In genomic region chr20:53608456-53609413, GRCh38 we compare ENCODE assay signal across 9 cellular contexts. TPM values are rescaled to one million over a fixed set of nuclear protein-coding genes. Genes with fewer than 3 reads are reported as not detected.
A peak's percentile ranks its signal among the peaks of the same experiment; 100 is the strongest.
DNase-seq lines count a peak whose midpoint lies in the region; TF ChIP-seq lines count a peak whose summit lies in the region.
"Had no signal": no experiment of that assay in that cellular context is flagged by ENCODE, and none has a peak within 500 bp of the region (broad histone marks: within the 10 kb centered on the region; RNA-seq: fewer than 3 reads in every experiment).

No MANE protein-coding gene starts in this region.

- H3K27me3 Mint-ChIP-seq in nephron progenitor cell (ENCODE audit: low read depth, poor library complexity) = peaks cover 3% of the 10 kb centered on the region

- H3K4me3 ChIP-seq in DOHH2 (ENCODE audit: low read length) = peak overlapping the region; percentile 66
- H3K4me3 ChIP-seq in Peyer's patch = peak overlapping the region in 1 of 4 donors; percentile 10
- H3K4me3 ChIP-seq: pancreas had no signal

- no peaks in the 10 kb centered on the region for H3K9me2 ChIP-seq in DOHH2 (replicated peaks; ENCODE audit: control insufficient read depth, low read length)

- peak overlapping the region; percentile 29 for H3K4me3 Mint-ChIP-seq in nephron progenitor cell

- peak overlapping the region; percentile 76 for H3K4me2 ChIP-seq in DOHH2 (ENCODE audit: low read length)

- peaks cover 22% of the 10 kb centered on the region for H3K4me1 Mint-ChIP-seq in nephron progenitor cell

- H3K36me3 Mint-ChIP-seq in nephron progenitor cell (ENCODE audit: low read depth) = no peaks in the 10 kb centered on the region

- no peaks in the 10 kb centered on the region for H3K9me3 Mint-ChIP-seq in nephron progenitor cell

- H3K9me3 ChIP-seq in DOHH2 (ENCODE audit: control insufficient read depth, insufficient read depth, low read length) = no peaks in the 10 kb centered on the region
- H3K9me3 ChIP-seq in Peyer's patch = no peaks in the 10 kb centered on the region
- H3K9me3 ChIP-seq: pancreas had no signal

- DNase-seq in Peyer's patch = peak in 2 of 3 donors; percentile 35 to 65
- peak; percentile 42 for DNase-seq in ecto neural progenitor cell (ENCODE audit: low spot score)
- DNase-seq in nephron progenitor cell = no peak
- DNase-seq in anterior cingulate cortex (lab: John Stamatoyannopoulos, UW) = no peak
- DNase-seq in KG1 (lab: John Stamatoyannopoulos, UW) = no peak
- DNase-seq in DMS 273 (lab: John Stamatoyannopoulos, UW; ENCODE audit: unreplicated experiment) = no peak
- no peak for DNase-seq in effector CD8-positive, alpha-beta T cell (lab: John Stamatoyannopoulos, UW)

- H3K27ac ChIP-seq in DOHH2 (ENCODE audit: low read depth, low read length) (peak overlapping the region; percentile 72), Peyer's patch (peak overlapping the region; percentile 53 to 68 (median 62))

- TF ChIP-seq CTCF in DOHH2 (IDR thresholded peaks at IDR 0.05; ENCODE audit: low read depth, low read length, poor library complexity, severe bottlenecking) = no peak
- TF ChIP-seq CTCF in Peyer's patch (IDR thresholded peaks at IDR 0.05) = no peak
- TF ChIP-seq CTCF in nephron progenitor cell (IDR thresholded peaks at IDR 0.05) = no peak

- peak overlapping the region; percentile 68 for H3K27ac Mint-ChIP-seq in nephron progenitor cell

- peaks cover 18% of the 10 kb centered on the region for H3F3A ChIP-seq in DOHH2 (ENCODE audit: control insufficient read depth, insufficient read depth)

- H3K36me3 ChIP-seq in DOHH2 (ENCODE audit: control insufficient read depth, low read length) (no peaks in the 10 kb centered on the region), Peyer's patch (no peaks in the 10 kb centered on the region)
- H3K36me3 ChIP-seq: pancreas had no signal

- no peaks in the 10 kb centered on the region for H4K20me1 ChIP-seq in DOHH2 (ENCODE audit: control insufficient read depth, insufficient read depth, low read depth, low read length)

- H3K4me1 ChIP-seq in DOHH2 (ENCODE audit: control insufficient read depth, low read length) (peaks cover 36% of the 10 kb centered on the region), Peyer's patch (peaks cover 0 to 3% (median 1%) of the 10 kb centered on the region in 4 donors)

- no peaks in the 10 kb centered on the region for H3K79me2 ChIP-seq in DOHH2 (ENCODE audit: control insufficient read depth, low read length)

- TF ChIP-seq POLR2A in Peyer's patch (IDR thresholded peaks at IDR 0.05) = no peak

- H3K27me3 ChIP-seq in DOHH2 (ENCODE audit: control insufficient read depth, low read length) (no peaks in the 10 kb centered on the region), Peyer's patch (no peaks in the 10 kb centered on the region)
- H3K27me3 ChIP-seq: pancreas had no signal

RNA-seq across cellular contexts. Expression of gene ZNF217, which starts 15.1 kb away (rescaled TPM):
- total RNA-seq in Peyer's patch = 10 to 100 TPM; 23.3 to 59.4 (median 43.4) TPM

Comparison
In these comparisons a context has a peak if more than half of its experiments do, and no peak if none do; other contexts are left out.
1. DNase-seq: peak in Peyer's patch (2 of 3) and ecto neural progenitor cell (single experiment); none in nephron progenitor cell (single experiment), anterior cingulate cortex (0 of 58), KG1 (single experiment), DMS 273 (single experiment) and effector CD8-positive, alpha-beta T cell (single experiment).